Comparison of ENCODE assay signal across 23 cellular contexts in the genomic region with DNA sequence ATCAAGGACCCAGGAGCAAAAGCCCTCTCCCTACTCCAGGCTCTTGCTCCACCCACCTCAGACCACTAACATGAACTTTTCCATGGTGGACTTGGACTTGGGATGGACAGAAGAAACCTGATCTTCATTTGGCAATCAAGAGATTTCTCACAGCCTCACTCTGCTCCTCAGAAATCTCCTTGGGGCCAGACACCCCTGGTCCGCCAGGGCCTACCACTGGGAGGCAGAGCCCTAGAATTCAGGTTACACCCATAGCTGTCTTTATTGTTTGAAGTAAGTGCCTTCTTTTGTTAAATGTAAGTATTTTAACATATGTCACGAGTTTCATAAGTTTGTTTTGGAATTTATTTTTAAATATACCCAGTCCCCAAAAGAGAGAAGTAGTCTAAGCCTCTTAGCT. TPM values are rescaled to one million over a fixed set of nuclear protein-coding genes. Genes with fewer than 3 reads are reported as not detected.
"Had no signal": no experiment of that assay in that cellular context is flagged by ENCODE, and none has a peak within 500 bp of the region (broad histone marks: within the 10 kb centered on the region; RNA-seq: fewer than 3 reads in every experiment).

No MANE protein-coding gene starts in this region.

- FAIRE-seq: HepG2 had no signal

- DNase-seq: IMR-90, NCI-H1092, NCI-H1105 treated with DMSO at 0.1 percent for 48 hours, NCI-H1417 treated with DMSO at 0.1 percent for 48 hours, NCI-H187, NCI-H2029, NCI-H2081 treated with DMSO at 0.1 percent for 48 hours, NCI-H226, NCI-H446, NCI-H510A, NCI-H524 treated with DMSO at 0.1 percent for 48 hours, NCI-H774, PC-3, SHP77, SK-N-SH, SW 1271 had no signal

- H3K9ac ChIP-seq: KMS-11, SK-N-SH had no signal

- H3K9me3 ChIP-seq: SK-N-SH had no signal

- H3K4me2 ChIP-seq: KMS-11, SK-N-SH had no signal

- ATAC-seq: HepG2, Panc1, PC-3 had no signal

- H3K27ac ChIP-seq: KMS-11, RWPE1 had no signal

RNA-seq across cellular contexts. Expression of a gene that starts 44.8 kb away (rescaled TPM):
- total RNA-seq: HepG2, HT1080, IMR-90, PC-3, SK-MEL-5 had no signal
- polyA plus RNA-seq: IMR-90, SK-N-SH had no signal

RNA-seq across cellular contexts. Expression of a gene that starts 44.9 kb away (rescaled TPM):
- total RNA-seq: HepG2, IMR-90, LHCN-M2, PC-3, SK-MEL-5 had no signal
- polyA plus RNA-seq: HepG2 had no signal
